8 cellular contexts compared by ENCODE assay signal in the genomic region with DNA sequence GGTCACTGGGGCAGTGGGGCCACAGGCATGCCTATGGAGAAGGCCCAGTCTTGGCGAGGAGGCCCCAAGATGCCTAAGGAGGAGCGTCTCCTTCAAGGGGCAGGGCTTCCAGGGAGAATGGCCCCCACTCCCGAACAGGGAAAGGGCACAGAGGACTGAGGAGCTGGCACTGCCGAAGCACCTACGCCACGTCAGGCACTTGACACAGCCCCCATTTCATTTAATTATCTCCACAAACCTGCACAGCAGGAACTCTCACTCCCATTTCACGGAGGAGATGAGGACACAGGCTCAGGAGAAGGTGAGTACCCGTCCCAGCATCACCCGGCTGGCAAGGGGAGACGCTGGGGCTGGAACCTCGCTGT. TPM values are rescaled to one million over a fixed set of nuclear protein-coding genes. Genes with fewer than 3 reads are reported as not detected.
DNase-seq lines count a peak whose midpoint lies in the region; ATAC-seq, FAIRE-seq and TF ChIP-seq lines count a peak whose summit lies in the region.

No MANE protein-coding gene starts in this region.

- H4K20me1 ChIP-seq in Loucy (ENCODE audit: insufficient read depth, low read length, poor library complexity, severe bottlenecking), result no peaks in the 10 kb centered on the region
- no peaks in the 10 kb centered on the region for H4K20me1 ChIP-seq in H1 (replicated peaks in 1 of 2; ENCODE audit: control insufficient read depth in 1 of 2, insufficient read depth in 2 of 2, low read length in 2 of 2)

- H2BK12ac ChIP-seq in H1 (ENCODE audit: low read depth, low read length), result 0 out of 2 replicates have a peak overlapping the region, but pooled peaks have one; percentile 60

- H3K4me1 ChIP-seq in CD8-positive, alpha-beta T cell (ENCODE audit: insufficient read depth, low read length), result peaks cover 19% of the 10 kb centered on the region
- H3K4me1 ChIP-seq in Loucy (ENCODE audit: insufficient read depth, low read length, poor library complexity, severe bottlenecking) (peaks cover 17% of the 10 kb centered on the region), H1 (replicated peaks in 1 of 4; ENCODE audit: control insufficient read depth in 3 of 4, insufficient read depth in 4 of 4, low read length in 3 of 4) (peaks cover 3 to 21% (median 13%) of the 10 kb centered on the region in 4 experiments), neuron (ENCODE audit: insufficient read depth, low read length) (peaks cover 42% of the 10 kb centered on the region)

- 0 out of 3 replicates have a peak, but pooled peaks of 1 of the 2 experiments have one; percentile 4 for TF ChIP-seq POLR2A in H1 (IDR thresholded peaks at IDR 0.05; ENCODE audit: control extremely low read depth in 1 of 2, low read depth in 2 of 2, low read length in 2 of 2)

- H2BK5ac ChIP-seq in H1 (ENCODE audit: low read depth, low read length), result 0 out of 2 replicates have a peak overlapping the region, but pooled peaks have one; percentile 44

- no peaks in the 10 kb centered on the region for H3K9me2 ChIP-seq in Loucy (replicated peaks; ENCODE audit: low read depth, low read length)

- no peaks in the 10 kb centered on the region for H3F3A ChIP-seq in Loucy (ENCODE audit: low read depth)

- ATAC-seq in CD8-positive, alpha-beta T cell, result no peak
- ATAC-seq in HG03354 (IDR thresholded peaks at IDR 0.05; ENCODE audit: poor library complexity, severe bottlenecking, unreplicated experiment), result no peak

- no peaks in the 10 kb centered on the region for H3K36me3 ChIP-seq in CD8-positive, alpha-beta T cell (ENCODE audit: insufficient read depth, low read length)
- H3K36me3 ChIP-seq in Loucy (ENCODE audit: insufficient read depth, low read length), result no peaks in the 10 kb centered on the region
- no peaks in the 10 kb centered on the region for H3K36me3 ChIP-seq in H1 (ENCODE audit: control insufficient read depth in 2 of 4, insufficient read depth in 4 of 4, low read length in 3 of 4)
- H3K36me3 ChIP-seq in neuron (ENCODE audit: insufficient read depth, low read length), result no peaks in the 10 kb centered on the region

- no peak for TF ChIP-seq RAD21 in H1 (IDR thresholded peaks at IDR 0.05 in 1 of 2, conservative IDR thresholded peaks at IDR 0.05 in 1 of 2; ENCODE audit: low read depth in 2 of 2, low read length in 2 of 2)

- H3K27me3 Mint-ChIP-seq in CD8-positive, alpha-beta T cell (ENCODE audit: low read depth), result peaks cover 18% of the 10 kb centered on the region

- H3K4me2 ChIP-seq in Loucy (ENCODE audit: low read depth, low read length, poor library complexity, severe bottlenecking) (peak overlapping the region; percentile 84), H1 (ENCODE audit: insufficient read depth in 1 of 2, low read depth in 2 of 2, low read length in 2 of 2) (peak overlapping the region; percentile 84 to 85)

- H3K4me1 Mint-ChIP-seq in CD8-positive, alpha-beta T cell (ENCODE audit: low read depth), result peaks cover 16% of the 10 kb centered on the region

- H3K27ac ChIP-seq in CD8-positive, alpha-beta T cell (ENCODE audit: low read depth, low read length), result no peak overlapping the region
- no peak overlapping the region for H3K27ac ChIP-seq in H1 (ENCODE audit: low read depth, low read length)

- FAIRE-seq in H1 (lab: Jason Lieb, UNC), result no peak

- H2BK20ac ChIP-seq in H1 (ENCODE audit: low read length), result no peak overlapping the region

- H3K56ac ChIP-seq in H1 (replicated peaks; ENCODE audit: insufficient read length, low read depth, low read length), result no peak overlapping the region

- WGBS in H1 (ENCODE audit: extremely low coverage in 1 of 2, insufficient coverage in 1 of 2, insufficient read length in 1 of 2, insufficient replicate concordance in 2 of 2, low coverage in 1 of 2, low lambda C conversion rate in 2 of 2, missing lambda C conversion rate in 1 of 2), 2 experiments, result 59% methylated on average over 11 of the region's 11 CpGs; no CpG with 5 or more reads in 1 of the 2 experiments

- peak overlapping the region; percentile 61; the same call in 1 of the 2 replicates for H2BK15ac ChIP-seq in H1 (ENCODE audit: low read length)

- TF ChIP-seq EP300 in H1 (IDR thresholded peaks at IDR 0.05; ENCODE audit: borderline replicate concordance in 1 of 2, low read depth in 2 of 2, low read length in 2 of 2), result no peak

- POLR2A ChIA-PET in CD8-positive, alpha-beta T cell (lab: Charles Lee), result no interaction called here
- POLR2A ChIA-PET in H1 (lab: Charles Lee; ENCODE audit: partially characterized antibody), result interaction anchor here (0.6 to 3.2 kb wide), 5 partner anchors 13 to 38 kb away, joined by 3 to 41 read pairs (median 9); partner anchors contain the start of gene EGR1

- peak overlapping the region; percentile 47 for H2BK120ac ChIP-seq in H1 (replicated peaks; ENCODE audit: low read depth, low read length)

- TF ChIP-seq CTCF in CD8-positive, alpha-beta T cell (IDR thresholded peaks at IDR 0.05), result no peak
- TF ChIP-seq CTCF in Loucy (conservative IDR thresholded peaks at IDR 0.05; ENCODE audit: low read length) (no peak), H1 (IDR thresholded peaks at IDR 0.05; ENCODE audit: control extremely low read depth in 1 of 3, insufficient read depth in 1 of 3, low read depth in 1 of 3, low read length in 3 of 3) (no peak)

- H3K27ac Mint-ChIP-seq in CD8-positive, alpha-beta T cell, result no peak overlapping the region

- H3K4ac ChIP-seq in H1 (replicated peaks; ENCODE audit: insufficient read length, low read depth, low read length), result peak overlapping the region; percentile 21

- H3K27me3 ChIP-seq in CD8-positive, alpha-beta T cell (ENCODE audit: insufficient read depth, low read length), result no peaks in the 10 kb centered on the region
- H3K27me3 ChIP-seq in Loucy (ENCODE audit: insufficient read depth, low read length, poor library complexity, severe bottlenecking), result peaks cover 30% of the 10 kb centered on the region
- H3K27me3 ChIP-seq in H1 (replicated peaks in 1 of 4; ENCODE audit: control insufficient read depth in 3 of 4, extremely low read depth in 1 of 4, insufficient read depth in 3 of 4, low read length in 3 of 4), result peaks cover 0 to 21% (median 17%) of the 10 kb centered on the region in 4 experiments; a peak in 5 of 7 replicates
- H3K27me3 ChIP-seq in neuron (ENCODE audit: insufficient read depth, low read length), result no peaks in the 10 kb centered on the region

- peak overlapping the region; percentile 50 for H3K4me3 Mint-ChIP-seq in CD8-positive, alpha-beta T cell

- H4K91ac ChIP-seq in H1 (replicated peaks; ENCODE audit: insufficient read length, low read length), result peak overlapping the region; percentile 94

- H3K79me2 ChIP-seq in Loucy (ENCODE audit: insufficient read depth, low read length) (no peaks in the 10 kb centered on the region), H1 (ENCODE audit: control insufficient read depth in 1 of 2, insufficient read depth in 2 of 2, low read length in 2 of 2) (no peaks in the 10 kb centered on the region)

- no peak overlapping the region; the same call in none of the 2 replicates for H4K8ac ChIP-seq in H1 (ENCODE audit: extremely low read depth, insufficient read depth, low read length)

- H3K9me3 ChIP-seq in CD8-positive, alpha-beta T cell (ENCODE audit: low read length), result no peaks in the 10 kb centered on the region
- H3K9me3 ChIP-seq in Loucy (ENCODE audit: insufficient read depth, low read depth, low read length) (no peaks in the 10 kb centered on the region), H1 (ENCODE audit: insufficient read depth in 2 of 2, low read depth in 1 of 2, low read length in 1 of 2) (no peaks in the 10 kb centered on the region), neuron (ENCODE audit: low read length) (no peaks in the 10 kb centered on the region)

- no peaks in the 10 kb centered on the region for H3K9me3 Mint-ChIP-seq in CD8-positive, alpha-beta T cell

- H3K79me1 ChIP-seq in H1 (ENCODE audit: low read depth, low read length), result no peaks in the 10 kb centered on the region

- H3K4me3 ChIP-seq in CD8-positive, alpha-beta T cell (ENCODE audit: low read depth, low read length), result peak overlapping the region; percentile 42
- H3K4me3 ChIP-seq in Loucy (ENCODE audit: low read length, poor library complexity, severe bottlenecking) (peak overlapping the region; percentile 73), H1 (ENCODE audit: extremely low read depth in 1 of 4, insufficient read depth in 2 of 4, low read depth in 3 of 4, low read length in 4 of 4) (peak overlapping the region; percentile 40 to 63 (median 42); a peak in 7 of 8 replicates), neuron (ENCODE audit: low read length) (peak overlapping the region; percentile 57)

- no peak for DNase-seq in CD8-positive, alpha-beta T cell
- DNase-seq in H1 (ENCODE audit: low read depth in 1 of 2, low spot score in 2 of 2), result no peak
- DNase-seq in T1000 (lab: John Stamatoyannopoulos, UW), result no peak
- no peak for DNase-seq in effector CD4-positive, alpha-beta T cell
- DNase-seq in ecto neural progenitor cell (ENCODE audit: low spot score), result no peak

- 0 out of 2 replicates have a peak overlapping the region, but pooled peaks have one; percentile 3 for H2AK5ac ChIP-seq in H1 (ENCODE audit: low read depth, low read length)

- H2AFZ ChIP-seq in Loucy (ENCODE audit: low read length) (peak overlapping the region; percentile 84), H1 (ENCODE audit: low read length) (peak overlapping the region; percentile 18; the same call in 1 of the 2 replicates), neuron (ENCODE audit: low read depth, low read length) (peak overlapping the region; percentile 64)

- H3K23me2 ChIP-seq in H1 (ENCODE audit: low read depth, low read length), result peaks cover 6% of the 10 kb centered on the region; the same call in 1 of the 2 replicates

- intact Hi-C loops in CD8-positive, alpha-beta T cell (cut with DNase I, micrococcal nuclease), result no loop called here

- H3K36me3 Mint-ChIP-seq in CD8-positive, alpha-beta T cell, result no peaks in the 10 kb centered on the region

- CTCF ChIA-PET in CD8-positive, alpha-beta T cell (lab: Charles Lee), result interaction anchor here (2.0 kb wide), 1 partner anchor 41 kb away, joined by 8 read pairs; no protein-coding TSS in a partner anchor
- CTCF ChIA-PET in H1 (lab: Charles Lee; ENCODE audit: partially characterized antibody), result interaction anchor here (0.5 to 2.3 kb wide), 6 partner anchors 12 to 42 kb away, joined by 3 to 15 read pairs (median 4); no protein-coding TSS in a partner anchor

- H3K9ac ChIP-seq in Loucy (ENCODE audit: low read depth, low read length, poor library complexity, severe bottlenecking) (peak overlapping the region; percentile 50), H1 (replicated peaks in 1 of 4; ENCODE audit: extremely low read depth in 1 of 4, low read depth in 3 of 4, low read length in 3 of 4) (peak overlapping the region in 3 of 4 experiments; percentile 25 to 36 (median 29); a peak in 2 of 7 replicates)

- peak overlapping the region; percentile 78 for H3K18ac ChIP-seq in H1 (ENCODE audit: extremely low read depth, low read length)

- H3K14ac ChIP-seq in H1 (ENCODE audit: insufficient read length), result no peak overlapping the region

- H4K5ac ChIP-seq in H1 (ENCODE audit: insufficient read length, low read depth, low read length), result no peak overlapping the region

- H3K23ac ChIP-seq in H1 (ENCODE audit: insufficient read length), result no peak overlapping the region

RNA-seq across cellular contexts. Expression of gene EGR1, which starts 26.0 kb away (rescaled TPM):
- 10 to 100 TPM; 12.1 to 12.7 TPM for total RNA-seq in CD8-positive, alpha-beta T cell
- total RNA-seq in H1 (2021; fragmentation: NEBNext Ultra II Directional; extraction: Animal tissue kit (Norgen Biotek cat#: 25700)), result 35.5 and 39.6 TPM in 2 replicates
- 16.2 and 36.0 TPM in 2 replicates for polyA plus RNA-seq in H1 (2011; rRNA removed)
- 10.2 TPM for polyA plus RNA-seq in H1 (2011; cell fraction: cytosol; rRNA removed)
- polyA plus RNA-seq in H1 (2011; cell fraction: nucleus; rRNA removed), result 69.1 TPM
- polyA plus RNA-seq in H1 (2012, experiment 1 of 2), result 43.9 to 75.3 TPM (median 58.9 TPM) in 4 replicates
- polyA plus RNA-seq in H1 (2012, experiment 2 of 2), result 61.0 TPM
- 5.5 TPM for polyA plus RNA-seq in H1 (2013, experiment 1 of 2)
- polyA plus RNA-seq in H1 (2013, experiment 2 of 2), result 5.1 TPM
- 7.8 and 16.3 TPM in 2 replicates for polyA minus RNA-seq in H1 (2011; rRNA and poly(A)+ RNA removed)
- polyA minus RNA-seq in H1 (2011; cell fraction: cytosol; rRNA and poly(A)+ RNA removed), result 22.8 TPM
- polyA minus RNA-seq in H1 (2011; cell fraction: nucleus; rRNA and poly(A)+ RNA removed), result 79.4 TPM

RNA-seq across cellular contexts. Expression of gene ETF1, which starts 51.8 kb away (rescaled TPM):
- 100 to 1,000 TPM; 241 to 247 TPM for total RNA-seq in CD8-positive, alpha-beta T cell
- total RNA-seq in H1 (2021; fragmentation: NEBNext Ultra II Directional; extraction: Animal tissue kit (Norgen Biotek cat#: 25700)), result 168 TPM in 2 replicates
- polyA plus RNA-seq in H1 (2011; rRNA removed), result 31.1 and 50.5 TPM in 2 replicates
- 60.6 TPM for polyA plus RNA-seq in H1 (2011; cell fraction: cytosol; rRNA removed)
- 23.6 TPM for polyA plus RNA-seq in H1 (2011; cell fraction: nucleus; rRNA removed)
- polyA plus RNA-seq in H1 (2012, experiment 1 of 2), result 76.5 to 111 TPM (median 97.0 TPM) in 4 replicates
- polyA plus RNA-seq in H1 (2012, experiment 2 of 2), result 11.2 TPM
- 98.4 TPM for polyA plus RNA-seq in H1 (2013, experiment 1 of 2)
- 95.8 TPM for polyA plus RNA-seq in H1 (2013, experiment 2 of 2)
- polyA minus RNA-seq in H1 (2011; rRNA and poly(A)+ RNA removed), result 109 and 158 TPM in 2 replicates
- 76.5 TPM for polyA minus RNA-seq in H1 (2011; cell fraction: cytosol; rRNA and poly(A)+ RNA removed)
- polyA minus RNA-seq in H1 (2011; cell fraction: nucleus; rRNA and poly(A)+ RNA removed), result 53.9 TPM

RNA-seq across cellular contexts. Expression of gene REEP2, which starts 52.4 kb away (rescaled TPM):
- under 1 TPM in 1 of 2 experiments, not detected in 1; 0.19 TPM for total RNA-seq in CD8-positive, alpha-beta T cell
- total RNA-seq in H1 (2021; fragmentation: NEBNext Ultra II Directional; extraction: Animal tissue kit (Norgen Biotek cat#: 25700)), result 40.2 and 41.4 TPM in 2 replicates
- polyA plus RNA-seq in H1 (2011; rRNA removed), result 26.5 and 44.7 TPM in 2 replicates
- polyA plus RNA-seq in H1 (2011; cell fraction: cytosol; rRNA removed), result 38.9 TPM
- polyA plus RNA-seq in H1 (2011; cell fraction: nucleus; rRNA removed), result 64.2 TPM
- polyA plus RNA-seq in H1 (2012, experiment 1 of 2), result 29.7 to 48.4 TPM (median 41.9 TPM) in 4 replicates
- polyA plus RNA-seq in H1 (2012, experiment 2 of 2), result 34.3 TPM
- polyA plus RNA-seq in H1 (2013, experiment 1 of 2), result 29.8 TPM
- polyA plus RNA-seq in H1 (2013, experiment 2 of 2), result 32.6 TPM
- polyA minus RNA-seq in H1 (2011; rRNA and poly(A)+ RNA removed), result 39.8 and 60.9 TPM in 2 replicates
- 26.1 TPM for polyA minus RNA-seq in H1 (2011; cell fraction: cytosol; rRNA and poly(A)+ RNA removed)
- polyA minus RNA-seq in H1 (2011; cell fraction: nucleus; rRNA and poly(A)+ RNA removed), result 15.0 TPM

Comparison
In these comparisons a context has a peak if more than half of its experiments do, and no peak if none do; other contexts are left out.
1. H2AFZ ChIP-seq: peak in every context shown above with its lines; median percentile 84 in Loucy; 64 in neuron; 18 in H1.
2. RNA of gene REEP2, which starts 52.4 kb away (total RNA-seq): 40.2 to 41.4 TPM in H1; 0.19 TPM in CD8-positive, alpha-beta T cell; every median in the first group is over 10 times any median in the second.
3. Peak in every context shown above with its lines, with median percentiles within 50 percentile points of each other: H3K4me3 ChIP-seq.